Comparison of ENCODE assay signal across 13 cellular contexts in genomic region chr5:149450199-149450598, GRCh38.
DNase-seq lines count a peak whose midpoint lies in the region; ATAC-seq and TF ChIP-seq lines count a peak whose summit lies in the region.
"Had no signal": no experiment of that assay in that cellular context is flagged by ENCODE, and none has a peak within 500 bp of the region (broad histone marks: within the 10 kb centered on the region; RNA-seq: fewer than 3 reads in every experiment).

No MANE protein-coding gene starts in this region.

- peak overlapping the region; percentile 51 for H2AFZ ChIP-seq in osteoblast (ENCODE audit: low read length)

- peak; percentile 63 for ATAC-seq in aorta (ENCODE audit: low FRiP score)
- ATAC-seq in HG03432 (IDR thresholded peaks at IDR 0.05; ENCODE audit: unreplicated experiment) = no peak
- ATAC-seq in GM18907 (IDR thresholded peaks at IDR 0.05; ENCODE audit: unreplicated experiment) = no peak

- no peak overlapping the region for H3K4me3 ChIP-seq in foreskin fibroblast (ENCODE audit: low read depth in 1 of 2, low read length in 2 of 2)
- H3K4me3 ChIP-seq in osteoblast (ENCODE audit: insufficient read depth, low read length) = no peak overlapping the region
- no peak overlapping the region for H3K4me3 ChIP-seq in aorta (ENCODE audit: low read length in 2 of 2)

- no peak overlapping the region for H3K4me2 ChIP-seq in osteoblast (ENCODE audit: insufficient read depth, low read length)

- TF ChIP-seq CTCF in foreskin fibroblast (IDR thresholded peaks at IDR 0.05; ENCODE audit: low read depth, low read length) (no peak), osteoblast (IDR thresholded peaks at IDR 0.05; ENCODE audit: extremely low read depth, low read depth, low read length) (no peak)

- H4K20me1 ChIP-seq in osteoblast (ENCODE audit: insufficient read depth, low read length) = no peaks in the 10 kb centered on the region

- peaks cover 41% of the 10 kb centered on the region for H3K4me1 ChIP-seq in osteoblast (ENCODE audit: insufficient read depth, low read length)
- H3K4me1 ChIP-seq in aorta (ENCODE audit: control insufficient read depth in 1 of 2, insufficient read depth in 2 of 2, low read length in 2 of 2) = peaks cover 0 to 3% of the 10 kb centered on the region in 2 donors

- H3K27ac ChIP-seq in osteoblast (ENCODE audit: low read depth, low read length) (peak overlapping the region; percentile 37), aorta (ENCODE audit: low read depth in 1 of 2, low read length in 2 of 2) (peak overlapping the region; percentile 53 to 88)
- H3K27ac ChIP-seq: 22Rv1 had no signal

- H3K9me3 ChIP-seq in osteoblast (ENCODE audit: low read depth, low read length) = no peaks in the 10 kb centered on the region
- no peaks in the 10 kb centered on the region for H3K9me3 ChIP-seq in aorta (ENCODE audit: control insufficient read depth, low read length)

- no peaks in the 10 kb centered on the region for H3K27me3 ChIP-seq in osteoblast (ENCODE audit: insufficient read depth, low read length)
- H3K27me3 ChIP-seq in aorta (ENCODE audit: control insufficient read depth in 1 of 2, insufficient read depth in 2 of 2, low read length in 1 of 2) = no peaks in the 10 kb centered on the region

- no peaks in the 10 kb centered on the region for H3K79me2 ChIP-seq in osteoblast (ENCODE audit: insufficient read depth, low read length)

- intact Hi-C loops in aorta (cut with DNase I) = no loop called here

- no peaks in the 10 kb centered on the region for H3K36me3 ChIP-seq in osteoblast (ENCODE audit: insufficient read depth, low read length)
- no peaks in the 10 kb centered on the region for H3K36me3 ChIP-seq in aorta (ENCODE audit: control insufficient read depth in 1 of 2, insufficient read depth in 2 of 2, low read length in 1 of 2)

- 3 to 7% methylated on average over 3 of the region's 3 CpGs for WGBS in aorta, 2 donors

- peak; percentile 66 for DNase-seq in DMS 273 (lab: John Stamatoyannopoulos, UW; ENCODE audit: unreplicated experiment)
- no peak for DNase-seq in DMS 273 treated with DMSO at 0.1 percent for 48 hours (lab: John Stamatoyannopoulos, UW)
- DNase-seq in foreskin fibroblast = peak; percentile 62 to 76
- peak; percentile 81 for DNase-seq in osteoblast (ENCODE audit: insufficient read length, low spot score, missing footprints)
- peak; percentile 86 to 90 for DNase-seq in aorta
- no peak for DNase-seq in NCI-H524 (lab: John Stamatoyannopoulos, UW)
- DNase-seq: activated CD4-positive, alpha-beta T cell treated with anti-CD3 and anti-CD28 coated beads for 1 hour; activated naive CD8-positive, alpha-beta T cell treated with anti-CD3 and anti-CD28 coated beads, Interleukin-2, amount 10 ng/mL, durations not matched to agents 7 days and 5 days; NCI-H2029 treated with DMSO at 0.1 percent for 48 hours; RPMI8226 had no signal

Comparison
In these comparisons a context has a peak if more than half of its experiments do, and no peak if none do; other contexts are left out.
1. DNase-seq: peak in DMS 273 (single experiment), foreskin fibroblast (2 of 2), osteoblast (single experiment) and aorta (2 of 2); none in DMS 273 treated with DMSO at 0.1 percent for 48 hours (single experiment) and NCI-H524 (0 of 2).